11 cellular contexts compared by ENCODE assay signal in genomic region chr1:32151319-32151787, GRCh38. TPM values are rescaled to one million over a fixed set of nuclear protein-coding genes. Genes with fewer than 3 reads are reported as not detected.
DNase-seq lines count a peak whose midpoint lies in the region; TF ChIP-seq lines count a peak whose summit lies in the region.
"Had no signal": no experiment of that assay in that cellular context is flagged by ENCODE, and none has a peak within 500 bp of the region (broad histone marks: within the 10 kb centered on the region; RNA-seq: fewer than 3 reads in every experiment).

No MANE protein-coding gene starts in this region.

- H3K4me2 ChIP-seq in H9 (ENCODE audit: insufficient read depth, insufficient read length, low read length): no peak overlapping the region

- no peak overlapping the region for H2BK20ac ChIP-seq in H9 (ENCODE audit: low read depth, low read length, poor library complexity, severe bottlenecking)

- no peak overlapping the region for H2AK5ac ChIP-seq in H9 (ENCODE audit: insufficient read length, low read length)

- no peak for TF ChIP-seq CTCF in H9 (conservative IDR thresholded peaks at IDR 0.05)
- TF ChIP-seq CTCF in endothelial cell (IDR thresholded peaks at IDR 0.05; ENCODE audit: unreplicated experiment): no peak
- TF ChIP-seq CTCF in retinal pigment epithelial cell (conservative IDR thresholded peaks at IDR 0.05; ENCODE audit: low read depth, low read length): no peak

- H2BK5ac ChIP-seq in H9 (ENCODE audit: insufficient read length, low read length): no peak overlapping the region

- H3K9me3 ChIP-seq in H9 (ENCODE audit: control insufficient read depth, low read depth, low read length): no peaks in the 10 kb centered on the region

- no peak overlapping the region for H3K18ac ChIP-seq in H9 (ENCODE audit: insufficient read length, low read depth, low read length)

- no peak overlapping the region for H3T11ph ChIP-seq in H9 (ENCODE audit: low read length)

- H4K20me1 ChIP-seq in H9 (ENCODE audit: control insufficient read depth, insufficient read depth, insufficient read length): no peaks in the 10 kb centered on the region

- peak overlapping the region in 2 of 3 experiments; percentile 40 to 70; a peak in 3 of 7 replicates for H3K27ac Mint-ChIP-seq in H9
- H3K27ac Mint-ChIP-seq in endothelial cell (ENCODE audit: unreplicated experiment): peak overlapping the region; percentile 69
- H3K27ac Mint-ChIP-seq: T-helper 1 cell treated with Interleukin-12 subunit alpha and Interleukin-12 subunit beta and Interleukin-4 antibody, amounts not matched to agents 30 μg/mL and 1 μg/mL, for 36 hours had no signal

- H3K23me2 ChIP-seq in H9 (ENCODE audit: insufficient read length, low read depth, low read length, poor library complexity, severe bottlenecking): no peaks in the 10 kb centered on the region

- H2BK15ac ChIP-seq in H9 (ENCODE audit: low read depth, low read length): no peak overlapping the region

- H3K4me3 Mint-ChIP-seq in H9 (no peak overlapping the region), endothelial cell (ENCODE audit: unreplicated experiment) (no peak overlapping the region)
- H3K4me3 Mint-ChIP-seq: T-helper 1 cell treated with Interleukin-12 subunit alpha and Interleukin-12 subunit beta and Interleukin-4 antibody, amounts not matched to agents 30 μg/mL and 1 μg/mL, for 36 hours had no signal

- H3K27ac ChIP-seq in H9 (ENCODE audit: insufficient read length, low read depth, low read length): no peak overlapping the region

- H3K79me1 ChIP-seq in H9 (ENCODE audit: insufficient read depth, low read depth, low read length, poor library complexity, severe bottlenecking): peaks cover 8% of the 10 kb centered on the region

- no peaks in the 10 kb centered on the region; a peak in 1 of 5 replicates for H3K9me3 Mint-ChIP-seq in H9
- H3K9me3 Mint-ChIP-seq in endothelial cell (ENCODE audit: unreplicated experiment): no peaks in the 10 kb centered on the region

- no peak overlapping the region for H3K23ac ChIP-seq in H9 (ENCODE audit: insufficient read length, low read depth, low read length)

- no peak overlapping the region for H3K4me3 ChIP-seq in retinal pigment epithelial cell (ENCODE audit: low read length)

- no peaks in the 10 kb centered on the region for H3K4me1 ChIP-seq in H9 (ENCODE audit: insufficient read depth, low read length)

- H2BK12ac ChIP-seq in H9 (ENCODE audit: insufficient read length, low read depth, low read length): no peak overlapping the region

- H4K5ac ChIP-seq in H9 (ENCODE audit: insufficient read length, low read depth, low read length): no peak overlapping the region

- H2BK120ac ChIP-seq in H9 (ENCODE audit: low read depth, low read length, poor library complexity, severe bottlenecking): no peak overlapping the region

- in situ Hi-C loops in ACHN (cut with HindIII; ENCODE audit: low pct_ligation_motif_present, low pct_unique_long_range_greater_than_20kb, low sequenced_read_pairs): no loop called here

- no peaks in the 10 kb centered on the region for H3K27me3 ChIP-seq in H9 (ENCODE audit: insufficient read depth, low read length)

- WGBS in H9 (ENCODE audit: extremely low coverage, insufficient read length, low lambda C conversion rate): no CpG with 5 or more reads among the region's 5 CpGs

- H3K36me3 Mint-ChIP-seq in H9 (ENCODE audit: insufficient read depth in 1 of 3, low read depth in 3 of 3) (peaks cover 8 to 15% (median 13%) of the 10 kb centered on the region in 3 experiments; a peak in 6 of 7 replicates), endothelial cell (ENCODE audit: low read depth, unreplicated experiment) (peaks cover 21% of the 10 kb centered on the region)

- H4K8ac ChIP-seq in H9 (replicated peaks; ENCODE audit: insufficient read length, low read depth, low read length): no peak overlapping the region

- H2AFZ ChIP-seq in H9 (ENCODE audit: low read length): no peak overlapping the region

- H3K4me1 Mint-ChIP-seq in H9: peaks cover 7 to 13% of the 10 kb centered on the region in 2 experiments; a peak in 3 of 4 replicates
- H3K4me1 Mint-ChIP-seq in endothelial cell (ENCODE audit: unreplicated experiment): peaks cover 2% of the 10 kb centered on the region

- H4K91ac ChIP-seq in H9 (ENCODE audit: insufficient read length, low read depth, low read length): no peak overlapping the region

- H3K14ac ChIP-seq in H9 (ENCODE audit: insufficient read depth, low read length): no peak overlapping the region

- H3K27me3 Mint-ChIP-seq in H9 (ENCODE audit: low read depth) (no peaks in the 10 kb centered on the region), endothelial cell (ENCODE audit: unreplicated experiment) (no peaks in the 10 kb centered on the region)
- H3K27me3 Mint-ChIP-seq: naive B cell had no signal

- no peak overlapping the region for H3K4ac ChIP-seq in H9 (ENCODE audit: low read depth, low read length)

- H3K79me2 ChIP-seq in H9 (ENCODE audit: insufficient read depth, low read length): peaks cover 2% of the 10 kb centered on the region; the same call in 1 of the 2 replicates

- H3K56ac ChIP-seq in H9 (ENCODE audit: insufficient read length, low read depth, low read length): no peak overlapping the region

- no peak overlapping the region for H3K9ac ChIP-seq in H9 (ENCODE audit: extremely low read depth, insufficient read length, low read length)

- DNase-seq in H9 (no peak), NCI-H82 (lab: John Stamatoyannopoulos, UW) (peak; percentile 87), endothelial cell (ENCODE audit: low spot score) (no peak), retinal pigment epithelial cell (ENCODE audit: low read depth) (peak; percentile 52), NCI-H69 (lab: John Stamatoyannopoulos, UW) (no peak), ecto neural progenitor cell (ENCODE audit: low spot score) (no peak), NCI-H526 treated with DMSO at 0.1 percent for 48 hours (lab: John Stamatoyannopoulos, UW) (no peak), ACHN (no peak)
- DNase-seq: naive B cell, NCI-H187 treated with DMSO at 0.1 percent for 48 hours had no signal

RNA-seq across cellular contexts. Expression of gene TXLNA, which starts 28.1 kb away (rescaled TPM):
- total RNA-seq in H9 (2021): 67.3 and 69.4 TPM in 2 replicates
- total RNA-seq in endothelial cell (ENCODE audit: unreplicated experiment): 65.3 TPM

RNA-seq across cellular contexts. Expression of gene KPNA6, which starts 43.5 kb away (rescaled TPM):
- 114 TPM in 2 replicates for total RNA-seq in H9 (2021)
- total RNA-seq in endothelial cell (ENCODE audit: unreplicated experiment): 95.3 TPM

RNA-seq across cellular contexts. Expression of gene CCDC28B, which starts 49.0 kb away (rescaled TPM):
- total RNA-seq in H9 (2021): 20.7 and 21.3 TPM in 2 replicates
- total RNA-seq in endothelial cell (ENCODE audit: unreplicated experiment): 22.9 TPM

RNA-seq across cellular contexts. Expression of gene IQCC, which starts 54.1 kb away (rescaled TPM):
- total RNA-seq in H9 (2021): 5.1 and 5.3 TPM in 2 replicates
- total RNA-seq in endothelial cell (ENCODE audit: unreplicated experiment): 1.9 TPM

RNA-seq across cellular contexts. Expression of gene DCDC2B, which starts 57.5 kb away (rescaled TPM):
- not detected in 2 replicates for total RNA-seq in H9 (2021)
- not detected for total RNA-seq in endothelial cell (ENCODE audit: unreplicated experiment)

Comparison
In these comparisons a context has a peak if more than half of its experiments do, and no peak if none do; other contexts are left out.
1. DNase-seq: peak in NCI-H82 (single experiment) and retinal pigment epithelial cell (single experiment); none in H9 (single experiment), endothelial cell (single experiment), NCI-H69 (single experiment), ecto neural progenitor cell (single experiment), NCI-H526 treated with DMSO at 0.1 percent for 48 hours (single experiment) and ACHN (single experiment).